19 cellular contexts compared by ENCODE assay signal in genomic region chr3:48069339-48069738, GRCh38. TPM values are rescaled to one million over a fixed set of nuclear protein-coding genes. Genes with fewer than 3 reads are reported as not detected.
DNase-seq lines count a peak whose midpoint lies in the region; ATAC-seq and TF ChIP-seq lines count a peak whose summit lies in the region.
"Had no signal": no experiment of that assay in that cellular context is flagged by ENCODE, and none has a peak within 500 bp of the region (broad histone marks: within the 10 kb centered on the region; RNA-seq: fewer than 3 reads in every experiment).

No MANE protein-coding gene starts in this region.

- in situ Hi-C loops in gastrocnemius medialis (cut with MboI; ENCODE audit: low sequenced_read_pairs in 4 of 4): no loop called here

- H3K4me2 ChIP-seq in hepatocyte: peak overlapping the region; percentile 23

- H2AFZ ChIP-seq in hepatocyte: no peak overlapping the region

- H3K27me3 Mint-ChIP-seq in HFFc6 (ENCODE audit: insufficient read depth): no peaks in the 10 kb centered on the region; the same call in 1 of the 2 replicates
- H3K27me3 Mint-ChIP-seq: naive B cell had no signal

- DNase-seq in HFFc6 (no peak), adipocyte (ENCODE audit: low read depth) (peak; percentile 35), hepatocyte (ENCODE audit: low spot score) (no peak), gastrocnemius medialis (no peak), HCEC 1CT (no peak)
- DNase-seq: activated CD4-positive, CD25-positive, alpha-beta regulatory T cell; activated CD8-positive, alpha-beta memory T cell treated with anti-CD3 and anti-CD28 coated beads for 24 hours; amniotic stem cell; C1 segment of cervical spinal cord; cerebellar nuclear complex; GOT3; left lung; naive B cell; NCI-H146; NCI-H2227 treated with DMSO at 0.1 percent for 48 hours; posterior cingulate gyrus; testis had no signal

- H3K4me1 ChIP-seq in adipocyte (ENCODE audit: control insufficient read depth, insufficient read depth, low read length): peaks cover 35% of the 10 kb centered on the region
- H3K4me1 ChIP-seq in hepatocyte (ENCODE audit: insufficient read depth): peaks cover 11% of the 10 kb centered on the region
- H3K4me1 ChIP-seq in gastrocnemius medialis: peaks cover 65 to 70% of the 10 kb centered on the region in 2 donors

- H3K9me3 Mint-ChIP-seq in HFFc6: no peaks in the 10 kb centered on the region
- H3K9me3 Mint-ChIP-seq: naive B cell had no signal

- peaks cover 20% of the 10 kb centered on the region for H3K36me3 Mint-ChIP-seq in HFFc6 (ENCODE audit: low read depth)

- H4K20me1 ChIP-seq in hepatocyte (ENCODE audit: insufficient read depth, poor library complexity, severe bottlenecking): peaks cover 83% of the 10 kb centered on the region

- H3K4me3 Mint-ChIP-seq in HFFc6: no peak overlapping the region
- H3K4me3 Mint-ChIP-seq: naive B cell had no signal

- peak overlapping the region; percentile 18 for H3K9ac ChIP-seq in adipocyte (ENCODE audit: low read length)

- H3K4me1 Mint-ChIP-seq in HFFc6 (ENCODE audit: low read depth): peaks cover 47% of the 10 kb centered on the region

- H3K27ac Mint-ChIP-seq in HFFc6: peak overlapping the region; percentile 49

- ATAC-seq in gastrocnemius medialis (peak; percentile 30 to 42), HG03460 (IDR thresholded peaks at IDR 0.05; ENCODE audit: unreplicated experiment) (no peak), HG03520 (IDR thresholded peaks at IDR 0.05; ENCODE audit: unreplicated experiment) (no peak)
- ATAC-seq: left lung had no signal

- H3K27ac ChIP-seq in hepatocyte: peak overlapping the region; percentile 53
- peak overlapping the region; percentile 61 to 81 (median 75) for H3K27ac ChIP-seq in gastrocnemius medialis
- H3K27ac ChIP-seq: left lung, testis had no signal

- peaks cover 96% of the 10 kb centered on the region for H3K79me2 ChIP-seq in hepatocyte

- no peaks in the 10 kb centered on the region for H3K9me3 ChIP-seq in adipocyte (ENCODE audit: control insufficient read depth, low read length)
- H3K9me3 ChIP-seq in hepatocyte (ENCODE audit: low read depth): no peaks in the 10 kb centered on the region
- no peaks in the 10 kb centered on the region for H3K9me3 ChIP-seq in gastrocnemius medialis
- H3K9me3 ChIP-seq: left lung, testis had no signal

- H3K27me3 ChIP-seq in adipocyte (replicated peaks; ENCODE audit: control insufficient read depth, insufficient read depth, low read length) (no peaks in the 10 kb centered on the region), hepatocyte (no peaks in the 10 kb centered on the region), gastrocnemius medialis (no peaks in the 10 kb centered on the region)
- H3K27me3 ChIP-seq: left lung, testis had no signal

- TF ChIP-seq CTCF in HFFc6 (IDR thresholded peaks at IDR 0.05): no peak
- TF ChIP-seq CTCF in hepatocyte (IDR thresholded peaks at IDR 0.05; ENCODE audit: poor library complexity): no peak
- TF ChIP-seq CTCF in gastrocnemius medialis (IDR thresholded peaks at IDR 0.05 in 4 of 5, conservative IDR thresholded peaks at IDR 0.05 in 1 of 5): no peak

- H3K36me3 ChIP-seq in adipocyte (ENCODE audit: control insufficient read depth, insufficient read depth, low read length, severe bottlenecking) (peaks cover 20% of the 10 kb centered on the region), hepatocyte (replicated peaks; ENCODE audit: insufficient read depth, low read depth) (no peaks in the 10 kb centered on the region), gastrocnemius medialis (no peaks in the 10 kb centered on the region)

- intact Hi-C loops in gastrocnemius medialis (cut with DNase I; ENCODE audit: low total_unique reads): no loop called here

- no peaks in the 10 kb centered on the region for H3K9me2 ChIP-seq in hepatocyte (replicated peaks; ENCODE audit: insufficient read depth)

- H3K4me3 ChIP-seq in adipocyte (ENCODE audit: low read length): no peak overlapping the region
- no peak overlapping the region for H3K4me3 ChIP-seq in hepatocyte
- H3K4me3 ChIP-seq in gastrocnemius medialis: no peak overlapping the region
- H3K4me3 ChIP-seq: left lung, testis had no signal

- TF ChIP-seq POLR2A in gastrocnemius medialis (IDR thresholded peaks at IDR 0.05): no peak

RNA-seq across cellular contexts. Expression of gene MAP4, which starts 53.1 kb away (rescaled TPM):
- 100 to 1,000 TPM; 294 to 328 (median 312) TPM for total RNA-seq in HFFc6 (2021; fragmentation: NEBNext Ultra II Directional; extraction: Animal tissue kit (Norgen Biotek cat#: 25700))
- total RNA-seq in hepatocyte (64.7 and 85.5 TPM in 2 replicates), gastrocnemius medialis (100 to 1,000 TPM; 597 to 976 (median 687) TPM)
- polyA plus RNA-seq in hepatocyte: 91.1 and 91.3 TPM in 2 replicates

Comparison
In these comparisons a context has a peak if more than half of its experiments do, and no peak if none do; other contexts are left out.
1. ATAC-seq: peak in gastrocnemius medialis (2 of 2); none in HG03460 (single experiment) and HG03520 (single experiment).